ENCODE assay signal across 9 cellular contexts in genomic region chr10:69051303-69051702, GRCh38. TPM values are rescaled to one million over a fixed set of nuclear protein-coding genes. Genes with fewer than 3 reads are reported as not detected.
DNase-seq lines count a peak whose midpoint lies in the region; ATAC-seq and TF ChIP-seq lines count a peak whose summit lies in the region.
"Had no signal": no experiment of that assay in that cellular context is flagged by ENCODE, and none has a peak within 500 bp of the region (broad histone marks: within the 10 kb centered on the region; RNA-seq: fewer than 3 reads in every experiment).

No MANE protein-coding gene starts in this region.

- H3K4me1 ChIP-seq in mucosa of descending colon (ENCODE audit: low read depth), result no peaks in the 10 kb centered on the region

- no peaks in the 10 kb centered on the region for H3K9me3 Mint-ChIP-seq in activated T-helper 1 cell treated with anti-CD3 and anti-CD28 coated beads, Interleukin-12 subunit alpha, Interleukin-12 subunit beta, Interleukin-2, Interleukin-4 antibody, amounts not matched to agents 30 ng/mL and 10 ng/mL and 1 ng/mL, durations not matched to agents 14 hours and 24 hours and 36 hours
- H3K9me3 Mint-ChIP-seq in nephron progenitor cell, result no peaks in the 10 kb centered on the region

- H3K4me1 Mint-ChIP-seq in activated T-helper 1 cell treated with anti-CD3 and anti-CD28 coated beads, Interleukin-12 subunit alpha, Interleukin-12 subunit beta, Interleukin-2, Interleukin-4 antibody, amounts not matched to agents 30 ng/mL and 10 ng/mL and 1 ng/mL, durations not matched to agents 14 hours and 24 hours and 36 hours (ENCODE audit: low read depth), result peaks cover 67% of the 10 kb centered on the region
- H3K4me1 Mint-ChIP-seq in nephron progenitor cell, result peaks cover 18% of the 10 kb centered on the region

- no peak overlapping the region for H3K4me3 Mint-ChIP-seq in activated T-helper 1 cell treated with anti-CD3 and anti-CD28 coated beads, Interleukin-12 subunit alpha, Interleukin-12 subunit beta, Interleukin-2, Interleukin-4 antibody, amounts not matched to agents 30 ng/mL and 10 ng/mL and 1 ng/mL, durations not matched to agents 14 hours and 24 hours and 36 hours
- H3K4me3 Mint-ChIP-seq in nephron progenitor cell, result no peak overlapping the region

- H3K27ac Mint-ChIP-seq in activated T-helper 1 cell treated with anti-CD3 and anti-CD28 coated beads, Interleukin-12 subunit alpha, Interleukin-12 subunit beta, Interleukin-2, Interleukin-4 antibody, amounts not matched to agents 30 ng/mL and 10 ng/mL and 1 ng/mL, durations not matched to agents 14 hours and 24 hours and 36 hours, result peak overlapping the region; percentile 46
- H3K27ac Mint-ChIP-seq in nephron progenitor cell, result no peak overlapping the region

- ATAC-seq in HG03066 (IDR thresholded peaks at IDR 0.05; ENCODE audit: low read depth, unreplicated experiment), result peak; percentile 41
- peak; percentile 44 for ATAC-seq in mucosa of descending colon

- H3K9me3 ChIP-seq in mucosa of descending colon, result no peaks in the 10 kb centered on the region

- H3K4me3 ChIP-seq in mucosa of descending colon, result no peak overlapping the region

- no peak for TF ChIP-seq CTCF in GM10266 (IDR thresholded peaks at IDR 0.05; ENCODE audit: control insufficient read depth, insufficient read depth, low read depth, missing control alignments)
- no peak for TF ChIP-seq CTCF in mucosa of descending colon (IDR thresholded peaks at IDR 0.05)
- no peak for TF ChIP-seq CTCF in nephron progenitor cell (IDR thresholded peaks at IDR 0.05)

- DNase-seq in GM10266 (ENCODE audit: extremely low spot score) (peak; percentile 65), mucosa of descending colon (peak in 1 of 3 donors; percentile 31), nephron progenitor cell (no peak), SW480 (ENCODE audit: low spot score) (no peak), NCI-H510A (lab: John Stamatoyannopoulos, UW) (no peak), NCI-H82 treated with DMSO at 0.1 percent for 48 hours (lab: John Stamatoyannopoulos, UW; ENCODE audit: unreplicated experiment) (no peak)
- peak; percentile 17 for DNase-seq in activated T-helper 1 cell treated with anti-CD3 and anti-CD28 coated beads, Interleukin-12 subunit alpha, Interleukin-12 subunit beta, Interleukin-2, Interleukin-4 antibody, amounts not matched to agents 30 ng/mL and 10 ng/mL and 1 ng/mL, durations not matched to agents 14 hours and 24 hours and 36 hours (ENCODE audit: low spot score)
- DNase-seq: erythroblast had no signal

- no peaks in the 10 kb centered on the region for H3K36me3 ChIP-seq in mucosa of descending colon (ENCODE audit: low read depth)

- intact Hi-C loops in activated T-helper 1 cell treated with anti-CD3 and anti-CD28 coated beads, Interleukin-12 subunit alpha, Interleukin-12 subunit beta, Interleukin-2, Interleukin-4 antibody, amounts not matched to agents 30 ng/mL and 10 ng/mL and 1 ng/mL, durations not matched to agents 14 hours and 24 hours and 36 hours (cut with micrococcal nuclease), result no loop called here
- intact Hi-C loops in mucosa of descending colon (cut with DNase I, micrococcal nuclease), result no loop called here

- H3K36me3 Mint-ChIP-seq in activated T-helper 1 cell treated with anti-CD3 and anti-CD28 coated beads, Interleukin-12 subunit alpha, Interleukin-12 subunit beta, Interleukin-2, Interleukin-4 antibody, amounts not matched to agents 30 ng/mL and 10 ng/mL and 1 ng/mL, durations not matched to agents 14 hours and 24 hours and 36 hours (ENCODE audit: low read depth), result peaks cover 3% of the 10 kb centered on the region
- no peaks in the 10 kb centered on the region for H3K36me3 Mint-ChIP-seq in nephron progenitor cell (ENCODE audit: low read depth)

- H3K27me3 Mint-ChIP-seq in activated T-helper 1 cell treated with anti-CD3 and anti-CD28 coated beads, Interleukin-12 subunit alpha, Interleukin-12 subunit beta, Interleukin-2, Interleukin-4 antibody, amounts not matched to agents 30 ng/mL and 10 ng/mL and 1 ng/mL, durations not matched to agents 14 hours and 24 hours and 36 hours (ENCODE audit: insufficient read depth), result no peaks in the 10 kb centered on the region
- H3K27me3 Mint-ChIP-seq in nephron progenitor cell (ENCODE audit: low read depth, poor library complexity), result no peaks in the 10 kb centered on the region

RNA-seq across cellular contexts. Expression of gene SRGN, which starts 36.6 kb away (rescaled TPM):
- total RNA-seq in activated T-helper 1 cell treated with anti-CD3 and anti-CD28 coated beads, Interleukin-12 subunit alpha, Interleukin-12 subunit beta, Interleukin-2, Interleukin-4 antibody, amounts not matched to agents 30 ng/mL and 10 ng/mL and 1 ng/mL, durations not matched to agents 14 hours and 24 hours and 36 hours, result 1,217 and 1,242 TPM in 2 replicates
- 10 to 100 TPM; 15.6 to 54.6 (median 43.9) TPM for total RNA-seq in mucosa of descending colon

Comparison
In these comparisons a context has a peak if more than half of its experiments do, and no peak if none do; other contexts are left out.
1. DNase-seq: peak in GM10266 (single experiment) and activated T-helper 1 cell treated with anti-CD3 and anti-CD28 coated beads, Interleukin-12 subunit alpha, Interleukin-12 subunit beta, Interleukin-2, Interleukin-4 antibody, amounts not matched to agents 30 ng/mL and 10 ng/mL and 1 ng/mL, durations not matched to agents 14 hours and 24 hours and 36 hours (single experiment); none in nephron progenitor cell (single experiment), SW480 (single experiment), NCI-H510A (single experiment) and NCI-H82 treated with DMSO at 0.1 percent for 48 hours (single experiment).
2. RNA of gene SRGN, which starts 36.6 kb away (total RNA-seq): 1,217 to 1,242 TPM in activated T-helper 1 cell treated with anti-CD3 and anti-CD28 coated beads, Interleukin-12 subunit alpha, Interleukin-12 subunit beta, Interleukin-2, Interleukin-4 antibody, amounts not matched to agents 30 ng/mL and 10 ng/mL and 1 ng/mL, durations not matched to agents 14 hours and 24 hours and 36 hours; 15.6 to 54.6 TPM in mucosa of descending colon; every median in the first group is over 10 times any median in the second.